In the genomic region with DNA sequence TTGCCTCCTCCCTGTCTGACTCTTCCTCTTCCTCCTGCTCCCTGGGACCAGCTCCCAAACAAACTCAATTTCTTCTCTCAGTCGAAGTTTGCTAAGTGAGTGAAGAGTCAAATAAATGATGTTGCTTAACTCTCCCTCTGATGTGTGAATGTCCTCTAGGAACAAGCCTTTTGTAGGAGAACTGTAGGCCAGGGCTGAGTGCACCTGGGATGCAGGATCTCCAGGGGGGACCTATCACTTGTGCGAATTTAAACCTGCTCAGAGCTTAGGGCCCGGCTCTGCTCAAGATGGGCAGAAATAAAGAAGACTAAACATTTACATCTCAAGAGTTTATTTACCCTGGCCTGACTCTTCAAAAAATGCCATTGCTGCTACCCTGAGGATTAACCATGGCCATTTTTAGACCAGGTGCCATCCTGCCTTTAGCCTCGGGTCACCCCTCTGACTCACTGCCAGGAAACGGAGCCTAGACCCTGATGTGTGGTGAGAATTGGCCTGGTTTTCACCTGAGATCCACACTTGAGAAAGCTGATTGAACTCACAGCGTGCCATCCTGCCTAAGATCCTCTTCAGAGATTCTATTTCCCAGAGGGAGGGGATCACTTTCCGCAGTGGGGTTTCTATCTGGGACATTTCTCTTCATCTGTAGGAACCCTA, we compare ENCODE assay signal across 2 cellular contexts.
TF ChIP-seq lines count a peak whose summit lies in the region.

No MANE protein-coding gene starts in this region.

TF ChIP-seq in IMR-90, 13 proteins besides CTCF, POLR2A, EP300 and RAD21:
- TF ChIP-seq RFX5 (IDR thresholded peaks at IDR 0.05; ENCODE audit: low read depth, low read length), result no peak
- TF ChIP-seq BHLHE40 (IDR thresholded peaks at IDR 0.05; ENCODE audit: low read depth, low read length), result no peak
- TF ChIP-seq FOS (IDR thresholded peaks at IDR 0.05; ENCODE audit: low read depth, low read length), result no peak
- no peak for TF ChIP-seq MAZ (IDR thresholded peaks at IDR 0.05; ENCODE audit: borderline replicate concordance, low read depth, low read length)
- no peak for TF ChIP-seq ELK1 (IDR thresholded peaks at IDR 0.05; ENCODE audit: borderline replicate concordance, low read depth, low read length)
- no peak for TF ChIP-seq SMC3 (IDR thresholded peaks at IDR 0.05; ENCODE audit: low read depth, low read length)
- no peak for TF ChIP-seq MAFK (IDR thresholded peaks at IDR 0.05; ENCODE audit: low read depth, low read length)
- TF ChIP-seq CHD1 (IDR thresholded peaks at IDR 0.05; ENCODE audit: low read depth, low read length), result no peak
- TF ChIP-seq, protein P1, sequence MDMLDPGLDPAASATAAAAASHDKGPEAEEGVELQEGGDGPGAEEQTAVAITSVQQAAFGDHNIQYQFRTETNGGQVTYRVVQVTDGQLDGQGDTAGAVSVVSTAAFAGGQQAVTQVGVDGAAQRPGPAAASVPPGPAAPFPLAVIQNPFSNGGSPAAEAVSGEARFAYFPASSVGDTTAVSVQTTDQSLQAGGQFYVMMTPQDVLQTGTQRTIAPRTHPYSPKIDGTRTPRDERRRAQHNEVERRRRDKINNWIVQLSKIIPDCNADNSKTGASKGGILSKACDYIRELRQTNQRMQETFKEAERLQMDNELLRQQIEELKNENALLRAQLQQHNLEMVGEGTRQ (IDR thresholded peaks at IDR 0.05; ENCODE audit: low read depth, low read length), result no peak
- no peak for TF ChIP-seq CEBPB (IDR thresholded peaks at IDR 0.05; ENCODE audit: low read depth, low read length)
- no peak for TF ChIP-seq MXI1 (IDR thresholded peaks at IDR 0.05; ENCODE audit: borderline replicate concordance, low read depth, low read length)
- no peak for TF ChIP-seq NFE2L2 (IDR thresholded peaks at IDR 0.05; ENCODE audit: low read depth, low read length)
- TF ChIP-seq RCOR1 (IDR thresholded peaks at IDR 0.05; ENCODE audit: insufficient replicate concordance, low read length), result no peak

TF ChIP-seq in H1, 55 proteins besides CTCF, POLR2A, EP300 and RAD21:
- TF ChIP-seq SUZ12 (IDR thresholded peaks at IDR 0.05; ENCODE audit: low read length) (no peak), HDAC2 (IDR thresholded peaks at IDR 0.05; ENCODE audit: borderline replicate concordance in 1 of 2, low read depth in 2 of 2, low read length in 2 of 2) (no peak), YY1 (IDR thresholded peaks at IDR 0.05; ENCODE audit: low read depth, low read length) (no peak), BCL11A (IDR thresholded peaks at IDR 0.05; ENCODE audit: low read depth in 2 of 2, low read length in 2 of 2) (no peak), SP2 (IDR thresholded peaks at IDR 0.05; ENCODE audit: low read length) (no peak), EGR1 (IDR thresholded peaks at IDR 0.05; ENCODE audit: borderline replicate concordance, low read depth, low read length) (no peak), TAF7 (optimal IDR thresholded peaks at IDR 0.05; ENCODE audit: borderline replicate concordance, low read depth, low read length) (no peak), HDAC6 (IDR thresholded peaks at IDR 0.05; ENCODE audit: low read depth, low read length) (no peak), MAFK (IDR thresholded peaks at IDR 0.05; ENCODE audit: low read depth, low read length) (no peak), TBP (IDR thresholded peaks at IDR 0.05; ENCODE audit: low read depth, low read length) (no peak), KDM5A (IDR thresholded peaks at IDR 0.05; ENCODE audit: low read length) (no peak), POU5F1 (IDR thresholded peaks at IDR 0.05; ENCODE audit: low read depth, low read length) (no peak), SP4 (IDR thresholded peaks at IDR 0.05; ENCODE audit: low read length) (no peak), ASH2L (IDR thresholded peaks at IDR 0.05; ENCODE audit: low read length) (no peak), SIX5 (IDR thresholded peaks at IDR 0.05; ENCODE audit: low read depth, low read length) (no peak), RFX5 (IDR thresholded peaks at IDR 0.05; ENCODE audit: borderline replicate concordance, low read depth, low read length) (no peak), CREB1 (IDR thresholded peaks at IDR 0.05) (no peak), TCF12 (IDR thresholded peaks at IDR 0.05; ENCODE audit: low read depth, low read length) (no peak)
- TF ChIP-seq, protein P2, sequence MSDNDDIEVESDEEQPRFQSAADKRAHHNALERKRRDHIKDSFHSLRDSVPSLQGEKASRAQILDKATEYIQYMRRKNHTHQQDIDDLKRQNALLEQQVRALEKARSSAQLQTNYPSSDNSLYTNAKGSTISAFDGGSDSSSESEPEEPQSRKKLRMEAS (IDR thresholded peaks at IDR 0.05), result no peak
- TF ChIP-seq, protein P3, sequence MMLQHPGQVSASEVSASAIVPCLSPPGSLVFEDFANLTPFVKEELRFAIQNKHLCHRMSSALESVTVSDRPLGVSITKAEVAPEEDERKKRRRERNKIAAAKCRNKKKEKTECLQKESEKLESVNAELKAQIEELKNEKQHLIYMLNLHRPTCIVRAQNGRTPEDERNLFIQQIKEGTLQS (IDR thresholded peaks at IDR 0.05; ENCODE audit: insufficient read depth, low read depth, low read length), result no peak
